ENCODE assay signal across 8 cellular contexts in genomic region chr4:140098481-140099132, GRCh38. TPM values are rescaled to one million over a fixed set of nuclear protein-coding genes. Genes with fewer than 3 reads are reported as not detected.
DNase-seq lines count a peak whose midpoint lies in the region; ATAC-seq and TF ChIP-seq lines count a peak whose summit lies in the region.

No MANE protein-coding gene starts in this region.

- intact Hi-C loops in testis (cut with DNase I; ENCODE audit: low total_unique reads): no loop called here

- H3K79me2 ChIP-seq in SK-N-SH (ENCODE audit: insufficient read depth): peaks cover 15% of the 10 kb centered on the region; the same call in 1 of the 2 replicates

- H4K20me1 ChIP-seq in SK-N-SH (ENCODE audit: insufficient read depth): no peaks in the 10 kb centered on the region

- H3K4me1 ChIP-seq in SK-N-SH (ENCODE audit: control insufficient read depth in 1 of 2, insufficient read depth in 2 of 2, low read depth in 1 of 2, low read length in 1 of 2): peaks cover 56 to 67% of the 10 kb centered on the region in 2 experiments
- H3K4me1 ChIP-seq in testis: peaks cover 46% of the 10 kb centered on the region

- DNase-seq in SK-N-SH (no peak), amniotic epithelial cell (ENCODE audit: low read depth) (peak; percentile 67), islet precursor cell (peak; percentile 72), testis (peak; percentile 48), NCI-H82 treated with DMSO at 0.1 percent for 48 hours (lab: John Stamatoyannopoulos, UW; ENCODE audit: unreplicated experiment) (no peak), NCI-H1694 (lab: John Stamatoyannopoulos, UW) (no peak), GOT3 (lab: John Stamatoyannopoulos, UW) (no peak)

- H3K4me3 ChIP-seq in SK-N-SH (ENCODE audit: low read depth in 2 of 2, low read length in 1 of 2): peak overlapping the region in 1 of 2 experiments; percentile 4; a peak in 2 of 4 replicates
- no peak overlapping the region for H3K4me3 ChIP-seq in testis

- 29% methylated on average over 4 of the region's 5 CpGs for WGBS in SK-N-SH (ENCODE audit: low lambda C conversion rate)
- 27 to 33% methylated on average over 5 of the region's 5 CpGs for WGBS in testis, 2 donors

- CTCF ChIA-PET in SK-N-SH (lab: Yijun Ruan, JAX): interaction anchor here (1.9 kb wide), 1 partner anchor 46 kb away, joined by 4 read pairs; no protein-coding TSS in a partner anchor

- H3K9me3 ChIP-seq in SK-N-SH: no peaks in the 10 kb centered on the region
- no peaks in the 10 kb centered on the region for H3K9me3 ChIP-seq in testis

- H3K36me3 ChIP-seq in SK-N-SH (replicated peaks in 1 of 2; ENCODE audit: control insufficient read depth in 1 of 2, insufficient read depth in 2 of 2, low read length in 1 of 2) (no peaks in the 10 kb centered on the region), testis (ENCODE audit: low read depth, missing control alignments) (no peaks in the 10 kb centered on the region)

- peak overlapping the region; percentile 78 for H3K4me2 ChIP-seq in SK-N-SH

- no peak for ATAC-seq in SK-N-SH treated with all-trans-retinoic acid at 6 μM for 48 hours

- H3K27ac ChIP-seq in SK-N-SH (ENCODE audit: low read depth in 2 of 2, low read length in 1 of 2): peak overlapping the region; percentile 64 to 97; a peak in 3 of 4 replicates
- H3K27ac ChIP-seq in testis: peak overlapping the region; percentile 10 to 53

- H2AFZ ChIP-seq in SK-N-SH (ENCODE audit: low read depth): peak overlapping the region; percentile 23; the same call in 1 of the 2 replicates

- H3K27me3 ChIP-seq in SK-N-SH (ENCODE audit: insufficient read depth): no peaks in the 10 kb centered on the region
- no peaks in the 10 kb centered on the region for H3K27me3 ChIP-seq in testis

- TF ChIP-seq RAD21 in SK-N-SH (IDR thresholded peaks at IDR 0.05; ENCODE audit: low read length): no peak

- TF ChIP-seq EP300 in SK-N-SH (IDR thresholded peaks at IDR 0.05; ENCODE audit: borderline replicate concordance in 1 of 2, low read depth in 1 of 2, low read length in 1 of 2): no peak

- POLR2A ChIA-PET in SK-N-SH (lab: Yijun Ruan, JAX): interaction anchor here (1.5 kb wide), 1 partner anchor 140 kb away, joined by 3 read pairs; no protein-coding TSS in a partner anchor

- no peak; the same call in 1 of the 2 replicates for TF ChIP-seq CTCF in SK-N-SH (IDR thresholded peaks at IDR 0.05)
- no peak for TF ChIP-seq CTCF in testis (IDR thresholded peaks at IDR 0.05)

- peaks cover 46% of the 10 kb centered on the region for H3F3A ChIP-seq in SK-N-SH (replicated peaks; ENCODE audit: insufficient read depth)

- no peaks in the 10 kb centered on the region for H3K9me2 ChIP-seq in SK-N-SH

- TF ChIP-seq POLR2A in testis (IDR thresholded peaks at IDR 0.05): no peak

- peak overlapping the region; percentile 58; the same call in 1 of the 2 replicates for H3K9ac ChIP-seq in SK-N-SH

TF ChIP-seq in SK-N-SH, 30 proteins besides CTCF, POLR2A, EP300 and RAD21 (continues in another document):
- TF ChIP-seq RCOR1 (IDR thresholded peaks at IDR 0.05; ENCODE audit: low read length) (no peak), GATA2 (CRISPR knock-in tag; IDR thresholded peaks at IDR 0.05) (no peak), PBX3 (IDR thresholded peaks at IDR 0.05) (no peak), TCF12 (IDR thresholded peaks at IDR 0.05) (peak; percentile 64; the same call in 1 of the 2 replicates), GABPA (IDR thresholded peaks at IDR 0.05; ENCODE audit: low read depth) (no peak), JUND (IDR thresholded peaks at IDR 0.05) (peak; percentile 32; the same call in 1 of the 2 replicates), RFX5 (IDR thresholded peaks at IDR 0.05; ENCODE audit: low read length) (no peak), YY1 (IDR thresholded peaks at IDR 0.05; ENCODE audit: low read depth) (no peak)
- TF ChIP-seq, protein P1, sequence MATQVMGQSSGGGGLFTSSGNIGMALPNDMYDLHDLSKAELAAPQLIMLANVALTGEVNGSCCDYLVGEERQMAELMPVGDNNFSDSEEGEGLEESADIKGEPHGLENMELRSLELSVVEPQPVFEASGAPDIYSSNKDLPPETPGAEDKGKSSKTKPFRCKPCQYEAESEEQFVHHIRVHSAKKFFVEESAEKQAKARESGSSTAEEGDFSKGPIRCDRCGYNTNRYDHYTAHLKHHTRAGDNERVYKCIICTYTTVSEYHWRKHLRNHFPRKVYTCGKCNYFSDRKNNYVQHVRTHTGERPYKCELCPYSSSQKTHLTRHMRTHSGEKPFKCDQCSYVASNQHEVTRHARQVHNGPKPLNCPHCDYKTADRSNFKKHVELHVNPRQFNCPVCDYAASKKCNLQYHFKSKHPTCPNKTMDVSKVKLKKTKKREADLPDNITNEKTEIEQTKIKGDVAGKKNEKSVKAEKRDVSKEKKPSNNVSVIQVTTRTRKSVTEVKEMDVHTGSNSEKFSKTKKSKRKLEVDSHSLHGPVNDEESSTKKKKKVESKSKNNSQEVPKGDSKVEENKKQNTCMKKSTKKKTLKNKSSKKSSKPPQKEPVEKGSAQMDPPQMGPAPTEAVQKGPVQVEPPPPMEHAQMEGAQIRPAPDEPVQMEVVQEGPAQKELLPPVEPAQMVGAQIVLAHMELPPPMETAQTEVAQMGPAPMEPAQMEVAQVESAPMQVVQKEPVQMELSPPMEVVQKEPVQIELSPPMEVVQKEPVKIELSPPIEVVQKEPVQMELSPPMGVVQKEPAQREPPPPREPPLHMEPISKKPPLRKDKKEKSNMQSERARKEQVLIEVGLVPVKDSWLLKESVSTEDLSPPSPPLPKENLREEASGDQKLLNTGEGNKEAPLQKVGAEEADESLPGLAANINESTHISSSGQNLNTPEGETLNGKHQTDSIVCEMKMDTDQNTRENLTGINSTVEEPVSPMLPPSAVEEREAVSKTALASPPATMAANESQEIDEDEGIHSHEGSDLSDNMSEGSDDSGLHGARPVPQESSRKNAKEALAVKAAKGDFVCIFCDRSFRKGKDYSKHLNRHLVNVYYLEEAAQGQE (IDR thresholded peaks at IDR 0.05; ENCODE audit: low read depth, low read length): no peak

TF ChIP-seq in SK-N-SH treated with all-trans-retinoic acid at 6 μM for 48 hours, 23 proteins besides CTCF, POLR2A, EP300 and RAD21 (continues in another document):
- no peak for TF ChIP-seq PATZ1 (CRISPR knock-in tag; IDR thresholded peaks at IDR 0.05; ENCODE audit: borderline replicate concordance)
- TF ChIP-seq TOX (CRISPR knock-in tag; IDR thresholded peaks at IDR 0.05; ENCODE audit: borderline replicate concordance): no peak
- TF ChIP-seq ZNF8 (CRISPR knock-in tag; IDR thresholded peaks at IDR 0.05): no peak
- TF ChIP-seq TSHZ2 (CRISPR knock-in tag; IDR thresholded peaks at IDR 0.05): no peak
- no peak for TF ChIP-seq OSR1 (CRISPR knock-in tag; IDR thresholded peaks at IDR 0.05)
- no peak for TF ChIP-seq ZNF565 (CRISPR knock-in tag; conservative IDR thresholded peaks at IDR 0.05; ENCODE audit: low read depth)
- TF ChIP-seq ARNTL (CRISPR knock-in tag; IDR thresholded peaks at IDR 0.05; ENCODE audit: borderline replicate concordance, low read depth): no peak
- TF ChIP-seq SNAI2 (CRISPR knock-in tag; IDR thresholded peaks at IDR 0.05): no peak

RNA-seq across cellular contexts. Expression of gene MAML3, which starts 55.4 kb away (rescaled TPM):
- polyA plus RNA-seq in SK-N-SH (2012; rRNA removed) (5.3 and 5.6 TPM in 2 replicates), testis (ENCODE audit: insufficient read depth, low read depth, low replicate concordance) (7.6 TPM)
- 4.8 and 5.8 TPM in 2 replicates for polyA plus RNA-seq in SK-N-SH (2012; cell fraction: cytosol; rRNA removed)
- 3.7 and 5.2 TPM in 2 replicates for polyA plus RNA-seq in SK-N-SH (2012; cell fraction: nucleus; rRNA removed)
- total RNA-seq in testis: 10 to 100 TPM; 18.8 to 21.2 TPM

Comparison
In these comparisons a context has a peak if more than half of its experiments do, and no peak if none do; other contexts are left out.
1. DNase-seq: peak in amniotic epithelial cell (single experiment), islet precursor cell (single experiment) and testis (single experiment); none in SK-N-SH (single experiment), NCI-H82 treated with DMSO at 0.1 percent for 48 hours (single experiment), NCI-H1694 (single experiment) and GOT3 (single experiment).